8 cellular contexts compared by ENCODE assay signal in genomic region chr3:13548696-13549512, GRCh38. TPM values are rescaled to one million over a fixed set of nuclear protein-coding genes. Genes with fewer than 3 reads are reported as not detected.
DNase-seq lines count a peak whose midpoint lies in the region; ATAC-seq and TF ChIP-seq lines count a peak whose summit lies in the region.

Gene FBLN2 (plus strand): TSS chr3:13549125. CDS start chr3:13570356, 21,231 bp downstream.

- H3K4me3 Mint-ChIP-seq in CD14-positive monocyte: peak within 1 kb of the TSS; percentile 52 to 81

- H3K4me3 ChIP-seq in upper lobe of right lung: peak within 1 kb of the TSS; percentile 29

- DNase-seq in CD14-positive monocyte (ENCODE audit: low spot score): no peak
- DNase-seq in NCI-H2196 treated with DMSO at 0.1 percent for 48 hours (lab: John Stamatoyannopoulos, UW; ENCODE audit: unreplicated experiment): peak; percentile 3
- DNase-seq in dermis blood vessel endothelial cell: peak; percentile 43
- peak in 1 of 2 donors; percentile 65 for DNase-seq in lung microvascular endothelial cell (ENCODE audit: low read depth in 2 of 2)
- peak; percentile 72 for DNase-seq in upper lobe of right lung
- no peak for DNase-seq in SW480 (ENCODE audit: low spot score)

- no peaks in the 10 kb centered on the region for H3K36me3 ChIP-seq in upper lobe of right lung

- H3K9me3 Mint-ChIP-seq in CD14-positive monocyte: peaks cover 0 to 9% (median 2%) of the 10 kb centered on the region in 7 donors

- peaks cover 24 to 41% (median 28%) of the 10 kb centered on the region in 3 donors for H3K27me3 Mint-ChIP-seq in CD14-positive monocyte (ENCODE audit: low read depth in 3 of 3)

- ATAC-seq in upper lobe of right lung (peak; percentile 84), HG02759 (IDR thresholded peaks at IDR 0.05; ENCODE audit: unreplicated experiment) (no peak), HG03095 (IDR thresholded peaks at IDR 0.05; ENCODE audit: unreplicated experiment) (no peak)

- H3K27ac Mint-ChIP-seq in CD14-positive monocyte: no peak within 1 kb of the TSS

- H3K27me3 ChIP-seq in upper lobe of right lung: peaks cover 8% of the 10 kb centered on the region

- TF ChIP-seq CTCF in CD14-positive monocyte (IDR thresholded peaks at IDR 0.05) (no peak), upper lobe of right lung (IDR thresholded peaks at IDR 0.05) (no peak)

- intact Hi-C loops in CD14-positive monocyte (cut with micrococcal nuclease) (no loop called here), upper lobe of right lung (cut with DNase I) (no loop called here)

- no peak within 1 kb of the TSS for H3K27ac ChIP-seq in upper lobe of right lung

- H3K4me1 Mint-ChIP-seq in CD14-positive monocyte: peaks cover 10% of the 10 kb centered on the region

- H3K36me3 Mint-ChIP-seq in CD14-positive monocyte: peaks cover 2 to 7% of the 10 kb centered on the region in 2 donors

- no peaks in the 10 kb centered on the region for H3K9me3 ChIP-seq in upper lobe of right lung

- H3K4me1 ChIP-seq in upper lobe of right lung: peaks cover 10% of the 10 kb centered on the region

RNA-seq across cellular contexts. Expression of gene FBLN2, which starts in this region (rescaled TPM):
- polyA plus RNA-seq in CD14-positive monocyte: not detected
- total RNA-seq in dermis blood vessel endothelial cell: 9.4 and 16.5 TPM in 2 replicates
- total RNA-seq in lung microvascular endothelial cell: 2.6 and 10.9 TPM in 2 replicates
- total RNA-seq in upper lobe of right lung: 32.9 TPM

Comparison
In these comparisons a context has a peak if more than half of its experiments do, and no peak if none do; other contexts are left out.
1. DNase-seq: peak in NCI-H2196 treated with DMSO at 0.1 percent for 48 hours (single experiment), dermis blood vessel endothelial cell (single experiment) and upper lobe of right lung (single experiment); none in CD14-positive monocyte (single experiment) and SW480 (single experiment).